ENCODE assay signal across 12 cellular contexts in genomic region chr20:63500902-63501817, GRCh38. TPM values are rescaled to one million over a fixed set of nuclear protein-coding genes. Genes with fewer than 3 reads are reported as not detected.
DNase-seq lines count a peak whose midpoint lies in the region; ATAC-seq and TF ChIP-seq lines count a peak whose summit lies in the region.
"Had no signal": no experiment of that assay in that cellular context is flagged by ENCODE, and none has a peak within 500 bp of the region (broad histone marks: within the 10 kb centered on the region; RNA-seq: fewer than 3 reads in every experiment).

No MANE protein-coding gene starts in this region.

- H3K4me3 ChIP-seq in foreskin fibroblast (ENCODE audit: low read depth in 1 of 2, low read length in 2 of 2): no peak overlapping the region
- H3K4me3 ChIP-seq: colonic mucosa, vagina had no signal

- no peak for ATAC-seq in GM21737 (IDR thresholded peaks at IDR 0.05; ENCODE audit: unreplicated experiment)

- no peak overlapping the region for H3K27ac Mint-ChIP-seq in mesothelial cell of epicardium
- H3K27ac Mint-ChIP-seq: activated CD4-positive, alpha-beta memory T cell treated with anti-CD3 and anti-CD28 coated beads, Interleukin-2, amount 10 ng/mL, durations not matched to agents 7 days and 5 days; activated naive CD4-positive, alpha-beta T cell treated with anti-CD3 and anti-CD28 coated beads, Interleukin-2, amount 10 ng/mL, durations not matched to agents 7 days and 5 days had no signal

- DNase-seq in ELF-1 (ENCODE audit: low read depth, low spot score): peak; percentile 3
- peak; percentile 48 for DNase-seq in RKO (ENCODE audit: low spot score)
- DNase-seq in mesothelial cell of epicardium (ENCODE audit: low spot score in 2 of 2, unreplicated experiment in 2 of 2): no peak
- DNase-seq in NCI-H345 treated with DMSO at 0.1 percent for 48 hours (lab: John Stamatoyannopoulos, UW; ENCODE audit: unreplicated experiment): no peak
- DNase-seq in foreskin fibroblast: no peak
- DNase-seq: activated CD4-positive, alpha-beta memory T cell treated with anti-CD3 and anti-CD28 coated beads, Interleukin-2, amount 10 ng/mL, durations not matched to agents 7 days and 5 days; activated naive CD4-positive, alpha-beta T cell treated with anti-CD3 and anti-CD28 coated beads, Interleukin-2, amount 10 ng/mL, durations not matched to agents 7 days and 5 days; CD4-positive, CD25-positive, alpha-beta regulatory T cell; colonic mucosa; T-helper 2 cell had no signal

- H3K4me3 Mint-ChIP-seq in mesothelial cell of epicardium: peak overlapping the region; percentile 28
- H3K4me3 Mint-ChIP-seq: activated CD4-positive, alpha-beta memory T cell treated with anti-CD3 and anti-CD28 coated beads, Interleukin-2, amount 10 ng/mL, durations not matched to agents 7 days and 5 days; activated naive CD4-positive, alpha-beta T cell treated with anti-CD3 and anti-CD28 coated beads, Interleukin-2, amount 10 ng/mL, durations not matched to agents 7 days and 5 days had no signal

- H3K9me3 Mint-ChIP-seq in mesothelial cell of epicardium: peaks cover 10% of the 10 kb centered on the region
- H3K9me3 Mint-ChIP-seq: activated CD4-positive, alpha-beta memory T cell treated with anti-CD3 and anti-CD28 coated beads, Interleukin-2, amount 10 ng/mL, durations not matched to agents 7 days and 5 days had no signal

- TF ChIP-seq CTCF in mesothelial cell of epicardium (IDR thresholded peaks at IDR 0.05; ENCODE audit: unreplicated experiment) (no peak), foreskin fibroblast (IDR thresholded peaks at IDR 0.05; ENCODE audit: low read depth, low read length) (no peak)

- H3K36me3 Mint-ChIP-seq in mesothelial cell of epicardium: peaks cover 3% of the 10 kb centered on the region
- H3K36me3 Mint-ChIP-seq: activated naive CD4-positive, alpha-beta T cell treated with anti-CD3 and anti-CD28 coated beads, Interleukin-2, amount 10 ng/mL, durations not matched to agents 7 days and 5 days; CD4-positive, CD25-positive, alpha-beta regulatory T cell had no signal

- peaks cover 57% of the 10 kb centered on the region for H3K27me3 Mint-ChIP-seq in mesothelial cell of epicardium (ENCODE audit: low read depth)

- H3K4me1 Mint-ChIP-seq in mesothelial cell of epicardium: peaks cover 4% of the 10 kb centered on the region

RNA-seq across cellular contexts. Expression of gene EEF1A2, which starts 2.3 kb away (rescaled TPM):
- 14.4 to 15.6 TPM (median 14.6 TPM) in 3 replicates for total RNA-seq in mesothelial cell of epicardium

RNA-seq across cellular contexts. Expression of gene PPDPF, which starts 19.4 kb away (rescaled TPM):
- total RNA-seq in mesothelial cell of epicardium: 258 to 271 TPM (median 269 TPM) in 3 replicates

RNA-seq across cellular contexts. Expression of gene KCNQ2, which starts 28.7 kb away (rescaled TPM):
- 9.7 to 11.8 TPM (median 10.0 TPM) in 3 replicates for total RNA-seq in mesothelial cell of epicardium
- total RNA-seq: activated CD4-positive, alpha-beta memory T cell treated with anti-CD3 and anti-CD28 coated beads, Interleukin-2, amount 10 ng/mL, durations not matched to agents 7 days and 5 days had no signal

RNA-seq across cellular contexts. Expression of gene PTK6, which starts 36.0 kb away (rescaled TPM):
- 0.11 to 0.18 TPM in 2 of 3 replicates, not detected in the other for total RNA-seq in mesothelial cell of epicardium

RNA-seq across cellular contexts. Expression of gene SRMS, which starts 46.4 kb away (rescaled TPM):
- not detected in 3 replicates for total RNA-seq in mesothelial cell of epicardium
- total RNA-seq: activated CD4-positive, alpha-beta memory T cell treated with anti-CD3 and anti-CD28 coated beads, Interleukin-2, amount 10 ng/mL, durations not matched to agents 7 days and 5 days; CD4-positive, CD25-positive, alpha-beta regulatory T cell; vagina had no signal

Comparison
In these comparisons a context has a peak if more than half of its experiments do, and no peak if none do; other contexts are left out.
1. DNase-seq: peak in ELF-1 (single experiment) and RKO (single experiment); none in mesothelial cell of epicardium (0 of 2), NCI-H345 treated with DMSO at 0.1 percent for 48 hours (single experiment) and foreskin fibroblast (0 of 2).